Comparison of ENCODE assay signal across 1 cellular context in genomic region chr2:38692636-38693318, GRCh38.
TF ChIP-seq lines count a peak whose summit lies in the region.

No MANE protein-coding gene starts in this region.

TF ChIP-seq in HepG2, 621 proteins besides CTCF, POLR2A, EP300 and RAD21 (continued from another document and continues in another):
- TF ChIP-seq ZNF318 (CRISPR knock-in tag; IDR thresholded peaks at IDR 0.05): no peak
- peak; percentile 32; the same call in 1 of the 2 replicates for TF ChIP-seq ZNF547 (CRISPR knock-in tag; IDR thresholded peaks at IDR 0.05)
- TF ChIP-seq SMYD3 (CRISPR knock-in tag; IDR thresholded peaks at IDR 0.05): 0 out of 2 replicates have a peak, but pooled peaks have one; percentile 56
- no peak for TF ChIP-seq SP140L (CRISPR knock-in tag; IDR thresholded peaks at IDR 0.05; ENCODE audit: borderline replicate concordance)
- TF ChIP-seq HOXA7 (CRISPR knock-in tag; IDR thresholded peaks at IDR 0.05): no peak
- peak; percentile 64; the same call in 1 of the 2 replicates for TF ChIP-seq ZNF609 (CRISPR knock-in tag; IDR thresholded peaks at IDR 0.05; ENCODE audit: borderline replicate concordance)
- no peak for TF ChIP-seq PREB (CRISPR knock-in tag; IDR thresholded peaks at IDR 0.05)
- peak; percentile 57; the same call in 1 of the 2 replicates for TF ChIP-seq ZNF574 (CRISPR knock-in tag; IDR thresholded peaks at IDR 0.05)
- no peak for TF ChIP-seq PHB2 (IDR thresholded peaks at IDR 0.05; ENCODE audit: partially characterized antibody)
- peak; percentile 20; the same call in 1 of the 2 replicates for TF ChIP-seq STAG1 (CRISPR knock-in tag; IDR thresholded peaks at IDR 0.05)
- no peak for TF ChIP-seq ZNF383 (CRISPR knock-in tag; IDR thresholded peaks at IDR 0.05; ENCODE audit: borderline replicate concordance)
- TF ChIP-seq ZNF232 (CRISPR knock-in tag; IDR thresholded peaks at IDR 0.05; ENCODE audit: borderline replicate concordance): no peak
- no peak for TF ChIP-seq BHLHE40 (IDR thresholded peaks at IDR 0.05; ENCODE audit: low read length)
- TF ChIP-seq ZNF225 (CRISPR knock-in tag; IDR thresholded peaks at IDR 0.05): no peak
- TF ChIP-seq CBX2 (IDR thresholded peaks at IDR 0.05; ENCODE audit: low read depth, low read length): no peak
- no peak for TF ChIP-seq CBX2 (CRISPR knock-in tag; IDR thresholded peaks at IDR 0.05; ENCODE audit: low read depth)
- no peak for TF ChIP-seq SNAPC4 (CRISPR knock-in tag; IDR thresholded peaks at IDR 0.05)
- no peak for TF ChIP-seq SNRNP70 (IDR thresholded peaks at IDR 0.05; ENCODE audit: low read depth, low read length)
- TF ChIP-seq RFXAP (CRISPR knock-in tag; IDR thresholded peaks at IDR 0.05; ENCODE audit: borderline replicate concordance): no peak
- TF ChIP-seq SP1 (IDR thresholded peaks at IDR 0.05): no peak
- TF ChIP-seq SP1 (CRISPR knock-in tag; IDR thresholded peaks at IDR 0.05): no peak
- peak; percentile 55; the same call in 1 of the 2 replicates for TF ChIP-seq NFE2 (CRISPR knock-in tag; IDR thresholded peaks at IDR 0.05)
- no peak for TF ChIP-seq MNT (IDR thresholded peaks at IDR 0.05)
- TF ChIP-seq AGO1 (IDR thresholded peaks at IDR 0.05; ENCODE audit: low read depth, low read length, poor library complexity, severe bottlenecking): no peak
- 0 out of 2 replicates have a peak, but pooled peaks have one; percentile 26 for TF ChIP-seq KDM4B (CRISPR knock-in tag; IDR thresholded peaks at IDR 0.05)
- TF ChIP-seq UBTF (CRISPR knock-in tag; IDR thresholded peaks at IDR 0.05): peak; percentile 64; the same call in 1 of the 2 replicates
- TF ChIP-seq REPIN1 (CRISPR knock-in tag; IDR thresholded peaks at IDR 0.05; ENCODE audit: borderline replicate concordance, low read depth): peak; percentile 68; the same call in 1 of the 2 replicates
